Comparison of ENCODE assay signal across 1 cellular context in genomic region chr4:4869731-4870483, GRCh38.
TF ChIP-seq lines count a peak whose summit lies in the region.

No MANE protein-coding gene starts in this region.

TF ChIP-seq in SK-N-SH, 30 proteins besides CTCF, POLR2A, EP300 and RAD21 (continued from another document):
- TF ChIP-seq IRF3 (IDR thresholded peaks at IDR 0.05; ENCODE audit: low read depth, low read length) = no peak
- no peak for TF ChIP-seq GATA2 (CRISPR knock-in tag; IDR thresholded peaks at IDR 0.05)
- TF ChIP-seq JUND (IDR thresholded peaks at IDR 0.05) = no peak
- no peak for TF ChIP-seq TCF12 (IDR thresholded peaks at IDR 0.05)
- no peak for TF ChIP-seq SIN3A (IDR thresholded peaks at IDR 0.05; ENCODE audit: borderline replicate concordance, low read depth, low read length)
- TF ChIP-seq USF1 (IDR thresholded peaks at IDR 0.05; ENCODE audit: borderline replicate concordance, low read depth) = no peak
